Comparison of ENCODE assay signal across 9 cellular contexts in genomic region chr22:46439111-46439510, GRCh38.
"Had no signal": no experiment of that assay in that cellular context is flagged by ENCODE, and none has a peak within 500 bp of the region (broad histone marks: within the 10 kb centered on the region; RNA-seq: fewer than 3 reads in every experiment).

No MANE protein-coding gene starts in this region.

- H3K27ac ChIP-seq: GM23248 had no signal

- H3K9me3 Mint-ChIP-seq: GM23338, H9, HFFc6 had no signal

- H3K27ac Mint-ChIP-seq: GM23338, HFFc6 had no signal

- H3K9me3 ChIP-seq: HAP-1 had no signal

- ATAC-seq: GM23338, HCT116 had no signal

- H2AFZ ChIP-seq: GM23248, GM23338 had no signal

- H3K4me2 ChIP-seq: GM23338 had no signal

- H3K4me3 Mint-ChIP-seq: GM23338, H9, HFFc6 had no signal

- DNase-seq: GM23248, GOT3, H7, H9, HCEC 1CT, HFFc6 had no signal

- H3K4me3 ChIP-seq: GM23248, GM23338, HAP-1 had no signal

- H3K9ac ChIP-seq: GM23248 had no signal
